23 cellular contexts compared by ENCODE assay signal in genomic region chr11:78109011-78109685, GRCh38. TPM values are rescaled to one million over a fixed set of nuclear protein-coding genes. Genes with fewer than 3 reads are reported as not detected.
DNase-seq lines count a peak whose midpoint lies in the region; ATAC-seq and TF ChIP-seq lines count a peak whose summit lies in the region.
"Had no signal": no experiment of that assay in that cellular context is flagged by ENCODE, and none has a peak within 500 bp of the region (broad histone marks: within the 10 kb centered on the region; RNA-seq: fewer than 3 reads in every experiment).

No MANE protein-coding gene starts in this region.

- no peaks in the 10 kb centered on the region for H3K9me3 Mint-ChIP-seq in stimulated activated naive B cell treated with anti-CD40 and anti-IgM and Interleukin-4, amounts not matched to agents 10 μg/mL and 1 μg/mL and 100 μg/mL, for 72 hours
- H3K9me3 Mint-ChIP-seq in activated CD4-positive, alpha-beta T cell treated with anti-CD3 and anti-CD28 coated beads, Interleukin-2, amount 10 ng/mL, durations not matched to agents 24 days and 14 days = no peaks in the 10 kb centered on the region
- H3K9me3 Mint-ChIP-seq: activated T-cell treated with anti-CD3 and anti-CD28 coated beads, Interleukin-2, amount 50 U/mL, for 24 hours; stimulated activated effector memory CD8-positive, alpha-beta T cell treated with anti-CD3 and anti-CD28 coated beads, Interleukin-12 subunit alpha, Interleukin-12 subunit beta, amount 100 ng/mL, for 72 hours had no signal

- intact Hi-C loops in activated CD4-positive, alpha-beta T cell treated with anti-CD3 and anti-CD28 coated beads, Interleukin-2, amount 10 ng/mL, durations not matched to agents 24 days and 14 days (cut with micrococcal nuclease) = loop anchor here (2.0 kb wide), 1 partner anchor 30 kb away; the partner anchor contains the start of gene NDUFC2

- H3K4me2 ChIP-seq in OCI-LY3 (ENCODE audit: low read length) = no peak overlapping the region
- peak overlapping the region; percentile 57 for H3K4me2 ChIP-seq in smooth muscle cell

- H2AFZ ChIP-seq in OCI-LY3 (ENCODE audit: low read depth, low read length) = no peak overlapping the region
- no peak overlapping the region for H2AFZ ChIP-seq in smooth muscle cell (ENCODE audit: low read depth)

- peaks cover 31 to 45% of the 10 kb centered on the region in 2 donors for H3K36me3 Mint-ChIP-seq in stimulated activated naive B cell treated with anti-CD40 and anti-IgM and Interleukin-4, amounts not matched to agents 10 μg/mL and 1 μg/mL and 100 μg/mL, for 72 hours
- H3K36me3 Mint-ChIP-seq in activated CD4-positive, alpha-beta T cell treated with anti-CD3 and anti-CD28 coated beads, Interleukin-2, amount 10 ng/mL, durations not matched to agents 24 days and 14 days (ENCODE audit: low read depth) = peaks cover 37% of the 10 kb centered on the region

- TF ChIP-seq CTCF in OCI-LY3 (IDR thresholded peaks at IDR 0.05; ENCODE audit: low read depth, low read length) (no peak), smooth muscle cell (IDR thresholded peaks at IDR 0.05; ENCODE audit: borderline replicate concordance, insufficient read depth, poor library complexity, severe bottlenecking) (no peak)

- no peak for ATAC-seq in stimulated activated naive B cell treated with anti-CD40 and anti-IgM and Interleukin-4, amounts not matched to agents 10 μg/mL and 1 μg/mL and 100 μg/mL, for 72 hours (replicated peaks)
- no peak for ATAC-seq in GM21367 (IDR thresholded peaks at IDR 0.05; ENCODE audit: unreplicated experiment)
- ATAC-seq: left ventricle myocardium superior; mucosa of descending colon; psoas muscle; SK-N-SH treated with all-trans-retinoic acid at 6 μM for 48 hours; stimulated activated effector memory CD8-positive, alpha-beta T cell treated with anti-CD3 and anti-CD28 coated beads, Interleukin-12 subunit alpha, Interleukin-12 subunit beta, amount 100 ng/mL, for 72 hours had no signal

- H3K27me3 ChIP-seq in OCI-LY3 (ENCODE audit: low read depth, low read length) (no peaks in the 10 kb centered on the region), smooth muscle cell (ENCODE audit: low read depth) (no peaks in the 10 kb centered on the region)
- H3K27me3 ChIP-seq: adrenal gland, neutrophil had no signal

- peak; percentile 58 for DNase-seq in MV-4-11 (lab: John Stamatoyannopoulos, UW)
- peak; percentile 28 for DNase-seq in fibroblast of peridontal ligament (ENCODE audit: extremely low read depth)
- no peak for DNase-seq in smooth muscle cell (lab: John Stamatoyannopoulos, UW; ENCODE audit: unreplicated experiment)
- no peak for DNase-seq in stimulated activated naive B cell treated with anti-CD40 and anti-IgM and Interleukin-4, amounts not matched to agents 10 μg/mL and 1 μg/mL and 100 μg/mL, for 72 hours
- no peak for DNase-seq in activated CD4-positive, alpha-beta T cell treated with anti-CD3 and anti-CD28 coated beads, Interleukin-2, amount 10 ng/mL, durations not matched to agents 24 days and 14 days
- DNase-seq: activated T-cell treated with anti-CD3 and anti-CD28 coated beads, Interleukin-2, amount 50 U/mL, for 24 hours; adrenal gland; CD4-positive, CD25-positive, alpha-beta regulatory T cell; GF-D8; Karpas-422; left ventricle myocardium superior; mucosa of descending colon; NCI-H2029; NCI-H510A; psoas muscle; stimulated activated CD4-positive, alpha-beta T cell treated with anti-CD3 and anti-CD28 coated beads, Interleukin-2, amount 100 ng/mL, for 24 hours; T1000 had no signal

- H3K4me3 Mint-ChIP-seq in stimulated activated naive B cell treated with anti-CD40 and anti-IgM and Interleukin-4, amounts not matched to agents 10 μg/mL and 1 μg/mL and 100 μg/mL, for 72 hours = no peak overlapping the region
- H3K4me3 Mint-ChIP-seq in activated CD4-positive, alpha-beta T cell treated with anti-CD3 and anti-CD28 coated beads, Interleukin-2, amount 10 ng/mL, durations not matched to agents 24 days and 14 days = no peak overlapping the region
- H3K4me3 Mint-ChIP-seq: activated T-cell treated with anti-CD3 and anti-CD28 coated beads, Interleukin-2, amount 50 U/mL, for 24 hours; CD4-positive, CD25-positive, alpha-beta regulatory T cell; stimulated activated effector memory CD8-positive, alpha-beta T cell treated with anti-CD3 and anti-CD28 coated beads, Interleukin-12 subunit alpha, Interleukin-12 subunit beta, amount 100 ng/mL, for 72 hours had no signal

- H3K9me3 ChIP-seq in OCI-LY3 (ENCODE audit: insufficient read depth, low read length) (no peaks in the 10 kb centered on the region), smooth muscle cell (replicated peaks; ENCODE audit: low read depth) (no peaks in the 10 kb centered on the region)
- H3K9me3 ChIP-seq: adrenal gland, mucosa of descending colon, neutrophil, psoas muscle had no signal

- H3K4me3 ChIP-seq in OCI-LY3 (ENCODE audit: low read length) (no peak overlapping the region), smooth muscle cell (no peak overlapping the region)
- H3K4me3 ChIP-seq: adrenal gland, mucosa of descending colon, psoas muscle had no signal

- H3K79me2 ChIP-seq in OCI-LY3 (ENCODE audit: low read length) = peaks cover 8% of the 10 kb centered on the region; the same call in 1 of the 2 replicates
- no peaks in the 10 kb centered on the region for H3K79me2 ChIP-seq in smooth muscle cell (ENCODE audit: low read depth)

- H3K9ac ChIP-seq in OCI-LY3 (ENCODE audit: low read length) = no peak overlapping the region
- no peak overlapping the region for H3K9ac ChIP-seq in smooth muscle cell (ENCODE audit: low read depth)

- H3K4me1 ChIP-seq in OCI-LY3 (ENCODE audit: low read length) = peaks cover 34% of the 10 kb centered on the region
- peaks cover 6% of the 10 kb centered on the region for H3K4me1 ChIP-seq in smooth muscle cell (ENCODE audit: low read depth)
- H3K4me1 ChIP-seq: adrenal gland, psoas muscle had no signal

- H3K27ac ChIP-seq in OCI-LY3 (ENCODE audit: low read length) = peak overlapping the region; percentile 9; the same call in 1 of the 2 replicates
- H3K27ac ChIP-seq in smooth muscle cell (ENCODE audit: low read depth) = peak overlapping the region; percentile 21
- H3K27ac ChIP-seq: adrenal gland, neutrophil, psoas muscle, RWPE1 had no signal

- H3K4me1 Mint-ChIP-seq in stimulated activated naive B cell treated with anti-CD40 and anti-IgM and Interleukin-4, amounts not matched to agents 10 μg/mL and 1 μg/mL and 100 μg/mL, for 72 hours = peaks cover 8 to 22% of the 10 kb centered on the region in 2 donors
- no peaks in the 10 kb centered on the region for H3K4me1 Mint-ChIP-seq in activated CD4-positive, alpha-beta T cell treated with anti-CD3 and anti-CD28 coated beads, Interleukin-2, amount 10 ng/mL, durations not matched to agents 24 days and 14 days
- H3K4me1 Mint-ChIP-seq: stimulated activated effector memory CD8-positive, alpha-beta T cell treated with anti-CD3 and anti-CD28 coated beads, Interleukin-12 subunit alpha, Interleukin-12 subunit beta, amount 100 ng/mL, for 72 hours had no signal

- peaks cover 10% of the 10 kb centered on the region for H3F3A ChIP-seq in smooth muscle cell (ENCODE audit: low read depth)

- H3K36me3 ChIP-seq in OCI-LY3 (replicated peaks; ENCODE audit: low read depth, low read length) (peaks cover 44% of the 10 kb centered on the region), smooth muscle cell (ENCODE audit: low read depth) (peaks cover 12% of the 10 kb centered on the region)

- no peaks in the 10 kb centered on the region for H4K20me1 ChIP-seq in OCI-LY3 (ENCODE audit: insufficient read depth, low read length)
- H4K20me1 ChIP-seq in smooth muscle cell (ENCODE audit: low read depth) = no peaks in the 10 kb centered on the region

- 28% methylated on average over 3 of the region's 3 CpGs for WGBS in smooth muscle cell (ENCODE audit: low lambda C conversion rate)

- H3K27ac Mint-ChIP-seq in stimulated activated naive B cell treated with anti-CD40 and anti-IgM and Interleukin-4, amounts not matched to agents 10 μg/mL and 1 μg/mL and 100 μg/mL, for 72 hours = no peak overlapping the region
- no peak overlapping the region for H3K27ac Mint-ChIP-seq in activated CD4-positive, alpha-beta T cell treated with anti-CD3 and anti-CD28 coated beads, Interleukin-2, amount 10 ng/mL, durations not matched to agents 24 days and 14 days
- H3K27ac Mint-ChIP-seq: activated T-cell treated with anti-CD3 and anti-CD28 coated beads, Interleukin-2, amount 50 U/mL, for 24 hours; stimulated activated effector memory CD8-positive, alpha-beta T cell treated with anti-CD3 and anti-CD28 coated beads, Interleukin-12 subunit alpha, Interleukin-12 subunit beta, amount 100 ng/mL, for 72 hours had no signal

- no peaks in the 10 kb centered on the region for H3K27me3 Mint-ChIP-seq in stimulated activated naive B cell treated with anti-CD40 and anti-IgM and Interleukin-4, amounts not matched to agents 10 μg/mL and 1 μg/mL and 100 μg/mL, for 72 hours
- no peaks in the 10 kb centered on the region for H3K27me3 Mint-ChIP-seq in activated CD4-positive, alpha-beta T cell treated with anti-CD3 and anti-CD28 coated beads, Interleukin-2, amount 10 ng/mL, durations not matched to agents 24 days and 14 days
- H3K27me3 Mint-ChIP-seq: activated T-cell treated with anti-CD3 and anti-CD28 coated beads, Interleukin-2, amount 50 U/mL, for 24 hours; CD4-positive, CD25-positive, alpha-beta regulatory T cell had no signal

RNA-seq across cellular contexts. Expression of gene NDUFC2, which starts 29.5 kb away (rescaled TPM):
- 135 and 164 TPM in 2 replicates for total RNA-seq in smooth muscle cell
- polyA plus RNA-seq in smooth muscle cell = 472 and 509 TPM in 2 replicates
- 207 and 219 TPM in 2 replicates for total RNA-seq in activated CD4-positive, alpha-beta T cell treated with anti-CD3 and anti-CD28 coated beads, Interleukin-2, amount 10 ng/mL, durations not matched to agents 24 days and 14 days

RNA-seq across cellular contexts. Expression of gene ALG8, which starts 30.3 kb away (rescaled TPM):
- total RNA-seq in smooth muscle cell = 68.3 and 103 TPM in 2 replicates
- 62.0 and 66.4 TPM in 2 replicates for polyA plus RNA-seq in smooth muscle cell
- 60.9 and 61.7 TPM in 2 replicates for total RNA-seq in activated CD4-positive, alpha-beta T cell treated with anti-CD3 and anti-CD28 coated beads, Interleukin-2, amount 10 ng/mL, durations not matched to agents 24 days and 14 days

RNA-seq across cellular contexts. Expression of gene THRSP, which starts 45.5 kb away (rescaled TPM):
- total RNA-seq in smooth muscle cell = not detected in 2 replicates
- not detected in 2 replicates for polyA plus RNA-seq in smooth muscle cell
- total RNA-seq in activated CD4-positive, alpha-beta T cell treated with anti-CD3 and anti-CD28 coated beads, Interleukin-2, amount 10 ng/mL, durations not matched to agents 24 days and 14 days = not detected in 2 replicates
- total RNA-seq: CD4-positive, CD25-positive, alpha-beta regulatory T cell had no signal

Comparison
In these comparisons a context has a peak if more than half of its experiments do, and no peak if none do; other contexts are left out.
1. DNase-seq: peak in MV-4-11 (single experiment) and fibroblast of peridontal ligament (single experiment); none in smooth muscle cell (single experiment), stimulated activated naive B cell treated with anti-CD40 and anti-IgM and Interleukin-4, amounts not matched to agents 10 μg/mL and 1 μg/mL and 100 μg/mL, for 72 hours (single experiment) and activated CD4-positive, alpha-beta T cell treated with anti-CD3 and anti-CD28 coated beads, Interleukin-2, amount 10 ng/mL, durations not matched to agents 24 days and 14 days (single experiment).